ENCODE assay signal across 14 cellular contexts in genomic region chr2:199136681-199137080, GRCh38.
DNase-seq lines count a peak whose midpoint lies in the region; ATAC-seq and TF ChIP-seq lines count a peak whose summit lies in the region.
"Had no signal": no experiment of that assay in that cellular context is flagged by ENCODE, and none has a peak within 500 bp of the region (broad histone marks: within the 10 kb centered on the region; RNA-seq: fewer than 3 reads in every experiment).

No MANE protein-coding gene starts in this region.

- no peak overlapping the region for H3K27ac ChIP-seq in RWPE1
- H3K27ac ChIP-seq: tibial nerve had no signal

- no peaks in the 10 kb centered on the region for H3K4me1 Mint-ChIP-seq in stimulated activated effector memory CD8-positive, alpha-beta T cell treated with anti-CD3 and anti-CD28 coated beads, Interleukin-12 subunit alpha, Interleukin-12 subunit beta, amount 100 ng/mL, for 72 hours

- H3K4me3 ChIP-seq in epithelial cell of proximal tubule (ENCODE audit: low read depth, low read length) = no peak overlapping the region
- H3K4me3 ChIP-seq: tibial nerve had no signal

- no peaks in the 10 kb centered on the region for H3K36me3 Mint-ChIP-seq in stimulated activated effector memory CD8-positive, alpha-beta T cell treated with anti-CD3 and anti-CD28 coated beads, Interleukin-12 subunit alpha, Interleukin-12 subunit beta, amount 100 ng/mL, for 72 hours

- DNase-seq in NCI-H82 (lab: John Stamatoyannopoulos, UW) (peak; percentile 11), NCI-H82 treated with DMSO at 0.1 percent for 48 hours (lab: John Stamatoyannopoulos, UW; ENCODE audit: unreplicated experiment) (no peak), RWPE1 (ENCODE audit: low spot score) (peak; percentile 52), epithelial cell of proximal tubule (ENCODE audit: low read depth) (peak; percentile 39), activated gamma-delta T cell treated with Interleukin-2 at 50 U/mL for 16 hours (no peak), NCI-H146 (lab: John Stamatoyannopoulos, UW) (no peak)
- no peak for DNase-seq in stimulated activated effector memory CD8-positive, alpha-beta T cell treated with anti-CD3 and anti-CD28 coated beads, Interleukin-12 subunit alpha, Interleukin-12 subunit beta, amount 100 ng/mL, for 72 hours (ENCODE audit: low spot score in 2 of 2)
- DNase-seq: amygdala, GF-D8, NCI-H2029, retina, T-helper 9 cell had no signal

- CTCF ChIA-PET in RWPE1 (lab: Yijun Ruan, JAX) = interaction anchor here (0.6 kb wide), 1 partner anchor 374 kb away, joined by 4 read pairs; no protein-coding TSS in a partner anchor

- no peak for TF ChIP-seq CTCF in RWPE1 (conservative IDR thresholded peaks at IDR 0.05; ENCODE audit: low read depth)
- no peak for TF ChIP-seq CTCF in epithelial cell of proximal tubule (conservative IDR thresholded peaks at IDR 0.05; ENCODE audit: low read depth, low read length)

- H3K9me3 Mint-ChIP-seq in stimulated activated effector memory CD8-positive, alpha-beta T cell treated with anti-CD3 and anti-CD28 coated beads, Interleukin-12 subunit alpha, Interleukin-12 subunit beta, amount 100 ng/mL, for 72 hours = peaks cover 7% of the 10 kb centered on the region

- POLR2A ChIA-PET in RWPE1 (lab: Yijun Ruan, JAX; ENCODE audit: low non-redundant PET) = no interaction called here

- peak; percentile 16 for ATAC-seq in stimulated activated effector memory CD8-positive, alpha-beta T cell treated with anti-CD3 and anti-CD28 coated beads, Interleukin-12 subunit alpha, Interleukin-12 subunit beta, amount 100 ng/mL, for 72 hours
- no peak for ATAC-seq in HG02571 (IDR thresholded peaks at IDR 0.05; ENCODE audit: unreplicated experiment)

- H3K27ac Mint-ChIP-seq in stimulated activated effector memory CD8-positive, alpha-beta T cell treated with anti-CD3 and anti-CD28 coated beads, Interleukin-12 subunit alpha, Interleukin-12 subunit beta, amount 100 ng/mL, for 72 hours = no peak overlapping the region

- H3K4me3 Mint-ChIP-seq in stimulated activated effector memory CD8-positive, alpha-beta T cell treated with anti-CD3 and anti-CD28 coated beads, Interleukin-12 subunit alpha, Interleukin-12 subunit beta, amount 100 ng/mL, for 72 hours = no peak overlapping the region

Comparison
In these comparisons a context has a peak if more than half of its experiments do, and no peak if none do; other contexts are left out.
1. DNase-seq: peak in NCI-H82 (single experiment), RWPE1 (single experiment) and epithelial cell of proximal tubule (single experiment); none in NCI-H82 treated with DMSO at 0.1 percent for 48 hours (single experiment), stimulated activated effector memory CD8-positive, alpha-beta T cell treated with anti-CD3 and anti-CD28 coated beads, Interleukin-12 subunit alpha, Interleukin-12 subunit beta, amount 100 ng/mL, for 72 hours (0 of 2), activated gamma-delta T cell treated with Interleukin-2 at 50 U/mL for 16 hours (single experiment) and NCI-H146 (single experiment).